1 cellular context compared by ENCODE assay signal in genomic region chr19:6249296-6249695, GRCh38.
TF ChIP-seq lines count a peak whose summit lies in the region.

No MANE protein-coding gene starts in this region.

TF ChIP-seq in endothelial cell of umbilical vein, 7 proteins besides CTCF, POLR2A, EP300 and RAD21:
- TF ChIP-seq FOS (IDR thresholded peaks at IDR 0.05; ENCODE audit: borderline replicate concordance, insufficient read depth, low read length): no peak
- TF ChIP-seq EZH2 (IDR thresholded peaks at IDR 0.05; ENCODE audit: borderline replicate concordance, low read depth, low read length, severe bottlenecking): no peak
- no peak for TF ChIP-seq MYC (IDR thresholded peaks at IDR 0.05; ENCODE audit: low read depth, low read length)
- TF ChIP-seq GATA2 (IDR thresholded peaks at IDR 0.05; ENCODE audit: insufficient read depth, insufficient read length, low read depth, low read length): no peak
- no peak for TF ChIP-seq JUN (IDR thresholded peaks at IDR 0.05; ENCODE audit: borderline replicate concordance, insufficient read depth, insufficient read length, low read depth)
- TF ChIP-seq POLR2AphosphoS5 (IDR thresholded peaks at IDR 0.05; ENCODE audit: insufficient read depth, low read depth, low read length): no peak
- no peak for TF ChIP-seq MAX (IDR thresholded peaks at IDR 0.05; ENCODE audit: insufficient read depth, insufficient read length)
